Comparison of ENCODE assay signal across 8 cellular contexts in the genomic region with DNA sequence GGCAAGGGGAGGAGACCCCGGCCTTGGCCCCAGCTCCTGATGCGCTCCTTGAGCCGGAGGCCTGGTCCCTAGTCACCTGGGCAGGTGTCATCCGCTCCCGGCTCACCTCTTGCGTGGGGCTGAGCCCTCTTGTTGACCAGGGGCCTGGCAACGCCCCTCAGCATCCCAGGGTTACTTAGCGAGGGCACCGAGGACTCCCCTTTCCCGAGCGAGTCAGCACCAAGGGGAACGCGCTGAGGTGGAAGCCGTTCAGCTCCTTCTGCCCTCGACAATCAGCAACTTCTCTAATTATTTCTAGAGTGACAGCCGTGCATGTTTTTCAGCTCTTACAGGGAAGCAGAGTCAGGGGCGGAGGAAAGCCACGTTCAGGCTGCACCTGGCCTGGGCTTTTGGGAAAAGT. TPM values are rescaled to one million over a fixed set of nuclear protein-coding genes. Genes with fewer than 3 reads are reported as not detected.
A peak's percentile ranks its signal among the peaks of the same experiment; 100 is the strongest.
DNase-seq lines count a peak whose midpoint lies in the region; ATAC-seq and TF ChIP-seq lines count a peak whose summit lies in the region.

No MANE protein-coding gene starts in this region.

- TF ChIP-seq POLR2A in Peyer's patch (IDR thresholded peaks at IDR 0.05): no peak

- no peaks in the 10 kb centered on the region for H3K36me3 ChIP-seq in GM23248 (ENCODE audit: low read depth)
- no peaks in the 10 kb centered on the region for H3K36me3 ChIP-seq in Peyer's patch
- H3K36me3 ChIP-seq in skeletal muscle satellite cell (ENCODE audit: insufficient read depth, low read length): no peaks in the 10 kb centered on the region

- ATAC-seq in GM18868 (IDR thresholded peaks at IDR 0.05; ENCODE audit: unreplicated experiment): no peak

- in situ Hi-C loops in GM23248 (cut with MboI) (loop anchor here (10.0 kb wide), 1 partner anchor 334 kb away; no protein-coding TSS in a partner anchor), ACHN (cut with HindIII; ENCODE audit: low pct_ligation_motif_present, low pct_unique_long_range_greater_than_20kb, low sequenced_read_pairs) (loop anchor here (10.0 kb wide), 1 partner anchor 304 kb away; no protein-coding TSS in a partner anchor)

- no peaks in the 10 kb centered on the region for H3K79me2 ChIP-seq in GM23248 (ENCODE audit: insufficient read depth)

- H3K4me1 ChIP-seq in GM23248 (ENCODE audit: insufficient read depth): no peaks in the 10 kb centered on the region
- H3K4me1 ChIP-seq in Peyer's patch: peaks cover 3 to 21% (median 10%) of the 10 kb centered on the region in 4 donors
- peaks cover 15% of the 10 kb centered on the region for H3K4me1 ChIP-seq in skeletal muscle satellite cell (ENCODE audit: control insufficient read depth, insufficient read depth, low read length)

- peak overlapping the region; percentile 92 for H2AFZ ChIP-seq in GM23248

- no peaks in the 10 kb centered on the region for H4K20me1 ChIP-seq in GM23248 (ENCODE audit: insufficient read depth)

- H3K4me3 ChIP-seq in GM23248 (peak overlapping the region; percentile 79), Peyer's patch (peak overlapping the region; percentile 40 to 70 (median 66)), foreskin fibroblast (ENCODE audit: low read depth in 1 of 2, low read length in 2 of 2) (peak overlapping the region; percentile 51 to 58), skeletal muscle satellite cell (ENCODE audit: low read length) (peak overlapping the region; percentile 85)

- H3K9ac ChIP-seq in GM23248 (peak overlapping the region; percentile 67), skeletal muscle satellite cell (ENCODE audit: low read depth, low read length) (peak overlapping the region; percentile 82)

- WGBS in GM23248 (ENCODE audit: low coverage in 1 of 2, low lambda C conversion rate in 2 of 2, missing lambda C conversion rate in 2 of 2), 2 experiments: 23 to 24% methylated on average over 18 of the region's 18 CpGs

- H3K9me3 ChIP-seq in GM23248 (ENCODE audit: low read depth) (no peaks in the 10 kb centered on the region), Peyer's patch (no peaks in the 10 kb centered on the region), skeletal muscle satellite cell (replicated peaks; ENCODE audit: low read length) (no peaks in the 10 kb centered on the region)

- H3K27me3 ChIP-seq in GM23248 (replicated peaks; ENCODE audit: insufficient read depth): no peaks in the 10 kb centered on the region
- no peaks in the 10 kb centered on the region for H3K27me3 ChIP-seq in Peyer's patch
- H3K27me3 ChIP-seq in skeletal muscle satellite cell (ENCODE audit: control insufficient read depth, insufficient read depth, low read length): no peaks in the 10 kb centered on the region

- DNase-seq in GM23248: peak; percentile 20
- no peak for DNase-seq in Peyer's patch
- DNase-seq in foreskin fibroblast: peak in 1 of 2 donors; percentile 28
- no peak for DNase-seq in NCI-H1092 treated with DMSO at 0.1 percent for 48 hours (lab: John Stamatoyannopoulos, UW)
- DNase-seq in ACHN: no peak
- DNase-seq in foreskin melanocyte: no peak

- no peak for TF ChIP-seq CTCF in Peyer's patch (IDR thresholded peaks at IDR 0.05)
- no peak for TF ChIP-seq CTCF in foreskin fibroblast (IDR thresholded peaks at IDR 0.05; ENCODE audit: low read depth, low read length)

- H3F3A ChIP-seq in GM23248 (ENCODE audit: insufficient read depth): no peaks in the 10 kb centered on the region

- H3K9me2 ChIP-seq in GM23248 (ENCODE audit: insufficient read depth): no peaks in the 10 kb centered on the region

- H3K4me2 ChIP-seq in GM23248 (ENCODE audit: unreplicated experiment) (peak overlapping the region; percentile 73), skeletal muscle satellite cell (ENCODE audit: low read length) (peak overlapping the region; percentile 91)

- H3K27ac ChIP-seq in GM23248 (no peak overlapping the region), Peyer's patch (peak overlapping the region in 3 of 4 donors; percentile 3 to 62 (median 30))

RNA-seq across cellular contexts. Expression of gene SLC45A1, which starts 0.5 kb away (rescaled TPM):
- total RNA-seq in GM23248 (2014; rRNA removed; shearing (Covaris generic)): 0.25 and 0.97 TPM in 2 replicates
- polyA plus RNA-seq in GM23248 (2016; fragmentation: Nextera tagmentation; extraction: Ambion mirVana): 1.9 and 3.3 TPM in 2 replicates
- 1 to 10 TPM in 2 of 4 donors, under 1 TPM in 2; 0.70 to 2.5 (median 1.1) TPM for total RNA-seq in Peyer's patch
- 1.0 and 4.8 TPM in 2 replicates for total RNA-seq in skeletal muscle satellite cell (2012; rRNA removed)
